Comparison of ENCODE assay signal across 24 cellular contexts in genomic region chr22:23033116-23033905, GRCh38. TPM values are rescaled to one million over a fixed set of nuclear protein-coding genes. Genes with fewer than 3 reads are reported as not detected.
DNase-seq lines count a peak whose midpoint lies in the region; ATAC-seq lines count a peak whose summit lies in the region.
"Had no signal": no experiment of that assay in that cellular context is flagged by ENCODE, and none has a peak within 500 bp of the region (broad histone marks: within the 10 kb centered on the region; RNA-seq: fewer than 3 reads in every experiment).

No MANE protein-coding gene starts in this region.

- no peak overlapping the region for H3K18ac ChIP-seq in neuronal stem cell (ENCODE audit: low read length)

- peak; percentile 5 for DNase-seq in NCI-H1694 (lab: John Stamatoyannopoulos, UW)
- DNase-seq in NCI-H1694 treated with DMSO at 0.1 percent for 48 hours (lab: John Stamatoyannopoulos, UW) = no peak
- DNase-seq in NCI-H446 (lab: John Stamatoyannopoulos, UW) = peak; percentile 66 to 81
- DNase-seq in cerebellar cortex (ENCODE audit: low spot score) = peak; percentile 92
- DNase-seq in neuronal stem cell (ENCODE audit: low spot score) = no peak
- no peak for DNase-seq in effector CD4-positive, alpha-beta T cell
- no peak for DNase-seq in NCI-H2107 (lab: John Stamatoyannopoulos, UW)
- DNase-seq: activated CD8-positive, alpha-beta memory T cell treated with anti-CD3 and anti-CD28 coated beads, Interleukin-2, amount 50 U/mL, for 4 hours; activated naive CD4-positive, alpha-beta T cell treated with anti-CD3 and anti-CD28 coated beads, Interleukin-2, amount 50 U/mL, for 16 hours; AML-193; dermis blood vessel endothelial cell; GF-D8; H7; left lung; natural killer cell; NCI-H1417 treated with DMSO at 0.1 percent for 48 hours; NCI-H524; Peyer's patch; stomach; tibial artery had no signal

- H3K23ac ChIP-seq in neuronal stem cell (ENCODE audit: low read depth, low read length, poor library complexity) = peak overlapping the region; percentile 87

- no peaks in the 10 kb centered on the region for H3K36me3 ChIP-seq in neuronal stem cell (replicated peaks in 1 of 2; ENCODE audit: control insufficient read depth in 2 of 2, insufficient read depth in 2 of 2, low read length in 2 of 2)
- H3K36me3 ChIP-seq: cardiac muscle cell, left lung, Peyer's patch, stomach, tibial artery had no signal

- H2BK15ac ChIP-seq in neuronal stem cell (ENCODE audit: low read length) = no peak overlapping the region

- H2BK12ac ChIP-seq in neuronal stem cell (ENCODE audit: low read length) = no peak overlapping the region

- H2AK5ac ChIP-seq in neuronal stem cell (ENCODE audit: low read depth, low read length) = peak overlapping the region; percentile 29

- H3K4me1 ChIP-seq in neuronal stem cell (ENCODE audit: control insufficient read depth in 2 of 2, insufficient read depth in 1 of 2, low read depth in 1 of 2, low read length in 2 of 2) = no peaks in the 10 kb centered on the region
- H3K4me1 ChIP-seq: left lung, Peyer's patch, stomach, tibial artery had no signal

- no peak overlapping the region for H2BK5ac ChIP-seq in neuronal stem cell (ENCODE audit: low read length)

- H3K27me3 ChIP-seq in neuronal stem cell (ENCODE audit: control insufficient read depth in 3 of 3, insufficient read depth in 3 of 3, low read depth in 1 of 3, low read length in 3 of 3) = peaks cover 0 to 8% (median 0%) of the 10 kb centered on the region in 3 experiments
- H3K27me3 ChIP-seq: cardiac muscle cell, Peyer's patch had no signal

- H2AFZ ChIP-seq in neuronal stem cell (ENCODE audit: low read length) = no peak overlapping the region

- no peak overlapping the region for H3K4ac ChIP-seq in neuronal stem cell (ENCODE audit: low read length)

- no peak overlapping the region for H3K9ac ChIP-seq in neuronal stem cell (ENCODE audit: low read depth, low read length, poor library complexity)

- H3K9me3 ChIP-seq in neuronal stem cell (replicated peaks in 1 of 2; ENCODE audit: control insufficient read depth in 2 of 2, insufficient read depth in 1 of 2, low read depth in 1 of 2, low read length in 2 of 2) = no peaks in the 10 kb centered on the region
- H3K9me3 ChIP-seq: left lung, Peyer's patch, stomach, tibial artery had no signal

- H3K4me2 ChIP-seq in neuronal stem cell (ENCODE audit: insufficient read depth, low read length, poor library complexity, severe bottlenecking) = no peak overlapping the region

- H4K8ac ChIP-seq in neuronal stem cell (ENCODE audit: low read depth, low read length) = no peak overlapping the region

- no peak for ATAC-seq in HG03108 (IDR thresholded peaks at IDR 0.05; ENCODE audit: unreplicated experiment)
- ATAC-seq: left lung, natural killer cell, WTC11 had no signal

- no peak overlapping the region for H3K27ac ChIP-seq in neuronal stem cell (replicated peaks; ENCODE audit: low read length)
- H3K27ac ChIP-seq: cardiac muscle cell, left lung, Peyer's patch, skin epidermis, stomach, tibial artery had no signal

- H2BK120ac ChIP-seq in neuronal stem cell (ENCODE audit: low read depth, low read length) = no peak overlapping the region

- no peak overlapping the region for H3K4me3 ChIP-seq in neuronal stem cell (ENCODE audit: low read length in 2 of 2)
- H3K4me3 ChIP-seq: cardiac muscle cell, left lung, Peyer's patch, skin epidermis, stomach, tibial artery had no signal

- no CpG with 5 or more reads among the region's 6 CpGs for WGBS in neuronal stem cell (ENCODE audit: extremely low coverage in 2 of 2, insufficient read length in 2 of 2, insufficient replicate concordance in 1 of 2), 2 donors

- no peak overlapping the region for H3K14ac ChIP-seq in neuronal stem cell (ENCODE audit: low read length)

- H4K91ac ChIP-seq in neuronal stem cell (ENCODE audit: low read depth, low read length, poor library complexity) = no peak overlapping the region

- H3K79me1 ChIP-seq in neuronal stem cell (ENCODE audit: low read depth, low read length) = no peaks in the 10 kb centered on the region

RNA-seq across cellular contexts. Expression of gene GNAZ, which starts 37.0 kb away (rescaled TPM):
- polyA plus RNA-seq in neuronal stem cell (2013, experiment 1 of 2) = 36.9 TPM
- polyA plus RNA-seq in neuronal stem cell (2013, experiment 2 of 2) = 37.0 TPM

Comparison
In these comparisons a context has a peak if more than half of its experiments do, and no peak if none do; other contexts are left out.
1. DNase-seq: peak in NCI-H1694 (single experiment), NCI-H446 (2 of 2) and cerebellar cortex (single experiment); none in NCI-H1694 treated with DMSO at 0.1 percent for 48 hours (single experiment), neuronal stem cell (single experiment), effector CD4-positive, alpha-beta T cell (single experiment) and NCI-H2107 (single experiment).